In genomic region chr16:28951410-28951943, GRCh38 we compare ENCODE assay signal across 8 cellular contexts. TPM values are rescaled to one million over a fixed set of nuclear protein-coding genes. Genes with fewer than 3 reads are reported as not detected.
DNase-seq lines count a peak whose midpoint lies in the region; ATAC-seq and TF ChIP-seq lines count a peak whose summit lies in the region.

No MANE protein-coding gene starts in this region.

- H3K27ac ChIP-seq in HCT116 (ENCODE audit: low read depth, low read length) (peak overlapping the region; percentile 72), stomach smooth muscle (ENCODE audit: low read length) (peak overlapping the region; percentile 55)

- intact Hi-C loops in HCT116 (cut with micrococcal nuclease): no loop called here

- H3K4me3 ChIP-seq in HCT116 (replicated peaks in 1 of 2; ENCODE audit: low read depth in 1 of 2, low read length in 2 of 2) (peak overlapping the region; percentile 85 to 94), iPS-15b (ENCODE audit: low read depth, low read length) (peak overlapping the region; percentile 85), stomach smooth muscle (ENCODE audit: low read length in 2 of 2) (peak overlapping the region; percentile 63 to 80)

- no peaks in the 10 kb centered on the region for H3K9me2 ChIP-seq in HCT116 (ENCODE audit: insufficient read depth)

- peaks cover 23 to 29% of the 10 kb centered on the region in 2 experiments; a peak in 3 of 4 replicates for H3K36me3 ChIP-seq in HCT116 (ENCODE audit: control insufficient read depth in 1 of 2, insufficient read depth in 2 of 2, low read length in 2 of 2)
- peaks cover 27% of the 10 kb centered on the region for H3K36me3 ChIP-seq in iPS-15b (ENCODE audit: control insufficient read depth, insufficient read depth, low read length)
- H3K36me3 ChIP-seq in stomach smooth muscle (ENCODE audit: control insufficient read depth in 2 of 2, insufficient read depth in 2 of 2, low read length in 2 of 2): peaks cover 17 to 24% of the 10 kb centered on the region in 2 donors

- H3K36me3 Mint-ChIP-seq in activated CD4-positive, alpha-beta memory T cell treated with anti-CD3 and anti-CD28 coated beads, Interleukin-2, amount 10 ng/mL, durations not matched to agents 7 days and 5 days (ENCODE audit: low read depth): peaks cover 46% of the 10 kb centered on the region

- H3K9me3 ChIP-seq in HCT116 (ENCODE audit: control insufficient read depth in 1 of 2, insufficient read depth in 1 of 2, low read depth in 1 of 2, low read length in 2 of 2) (no peaks in the 10 kb centered on the region), iPS-15b (ENCODE audit: control insufficient read depth, insufficient read depth, low read length) (no peaks in the 10 kb centered on the region), stomach smooth muscle (ENCODE audit: control insufficient read depth in 2 of 2, low read length in 2 of 2) (no peaks in the 10 kb centered on the region)

- CTCF ChIA-PET in HCT116 (lab: Charles Lee): no interaction called here
- CTCF ChIA-PET in activated CD4-positive, alpha-beta memory T cell treated with anti-CD3 and anti-CD28 coated beads, Interleukin-2, amount 10 ng/mL, durations not matched to agents 7 days and 5 days (lab: Charles Lee): no interaction called here

- H3K27ac Mint-ChIP-seq in activated CD4-positive, alpha-beta memory T cell treated with anti-CD3 and anti-CD28 coated beads, Interleukin-2, amount 10 ng/mL, durations not matched to agents 7 days and 5 days: peak overlapping the region; percentile 81

- H2AFZ ChIP-seq in HCT116 (ENCODE audit: low read depth, low read length, poor library complexity, severe bottlenecking): no peak overlapping the region

- H3K79me2 ChIP-seq in HCT116 (ENCODE audit: insufficient read depth, low read length): peaks cover 34% of the 10 kb centered on the region

- H3K4me1 Mint-ChIP-seq in activated CD4-positive, alpha-beta memory T cell treated with anti-CD3 and anti-CD28 coated beads, Interleukin-2, amount 10 ng/mL, durations not matched to agents 7 days and 5 days: peaks cover 37% of the 10 kb centered on the region

- POLR2A ChIA-PET in HCT116 (lab: Charles Lee): no interaction called here
- POLR2A ChIA-PET in activated CD4-positive, alpha-beta memory T cell treated with anti-CD3 and anti-CD28 coated beads, Interleukin-2, amount 10 ng/mL, durations not matched to agents 7 days and 5 days (lab: Charles Lee): interaction anchor here (0.9 to 2.9 kb wide), 5 partner anchors 12 to 119 kb away, joined by 3 to 20 read pairs (median 5); partner anchors contain the start of genes RABEP2, SH2B1 and SPNS1

- H3K9ac ChIP-seq in HCT116 (ENCODE audit: low read length): peak overlapping the region; percentile 97
- peak overlapping the region; percentile 81 for H3K9ac ChIP-seq in iPS-15b (ENCODE audit: low read depth, low read length)
- H3K9ac ChIP-seq in stomach smooth muscle (ENCODE audit: low read length in 2 of 2): peak overlapping the region; percentile 69 to 74

- H3K4me3 Mint-ChIP-seq in activated CD4-positive, alpha-beta memory T cell treated with anti-CD3 and anti-CD28 coated beads, Interleukin-2, amount 10 ng/mL, durations not matched to agents 7 days and 5 days: peak overlapping the region; percentile 88

- H3K27me3 Mint-ChIP-seq in activated CD4-positive, alpha-beta memory T cell treated with anti-CD3 and anti-CD28 coated beads, Interleukin-2, amount 10 ng/mL, durations not matched to agents 7 days and 5 days: no peaks in the 10 kb centered on the region

- RAD21 ChIA-PET in HCT116 (lab: Charles Lee; ENCODE audit: low non-redundant PET in 1 of 2, low total read pairs in 2 of 2, uncharacterized antibody in 2 of 2, unreplicated experiment in 2 of 2): no interaction called here

- in situ Hi-C loops in ACHN (cut with HindIII; ENCODE audit: low pct_ligation_motif_present, low pct_unique_long_range_greater_than_20kb, low sequenced_read_pairs): no loop called here

- H3K27me3 ChIP-seq in HCT116 (ENCODE audit: insufficient read depth, low read length) (no peaks in the 10 kb centered on the region), iPS-15b (ENCODE audit: control insufficient read depth, insufficient read depth, low read length) (no peaks in the 10 kb centered on the region), stomach smooth muscle (ENCODE audit: control insufficient read depth in 1 of 2, insufficient read depth in 2 of 2, low read length in 2 of 2) (no peaks in the 10 kb centered on the region)

- ATAC-seq in HCT116: peak; percentile 25; the same call in 1 of the 2 replicates
- ATAC-seq in HG03135 (IDR thresholded peaks at IDR 0.05; ENCODE audit: unreplicated experiment): no peak

- H3K4me1 ChIP-seq in HCT116 (ENCODE audit: control insufficient read depth in 1 of 2, insufficient read depth in 2 of 2, low read length in 2 of 2) (peaks cover 3 to 28% of the 10 kb centered on the region in 2 experiments; a peak in 3 of 4 replicates), iPS-15b (ENCODE audit: control insufficient read depth, insufficient read depth, low read length) (peaks cover 5% of the 10 kb centered on the region), stomach smooth muscle (ENCODE audit: control insufficient read depth, insufficient read depth, low read length) (peaks cover 10% of the 10 kb centered on the region)

- H3K9me3 Mint-ChIP-seq in activated CD4-positive, alpha-beta memory T cell treated with anti-CD3 and anti-CD28 coated beads, Interleukin-2, amount 10 ng/mL, durations not matched to agents 7 days and 5 days: no peaks in the 10 kb centered on the region

- TF ChIP-seq CTCF in HCT116 (IDR thresholded peaks at IDR 0.05 in 2 of 3, conservative IDR thresholded peaks at IDR 0.05 in 1 of 3; ENCODE audit: borderline replicate concordance in 1 of 3, insufficient read depth in 1 of 3, low read depth in 2 of 3, low read length in 2 of 3): no peak

- H3K4me2 ChIP-seq in HCT116 (ENCODE audit: low read length): peak overlapping the region; percentile 78

- peak; percentile 35 for DNase-seq in ACHN
- no peak for DNase-seq in HCT116 (ENCODE audit: low read depth, low spot score)
- DNase-seq in activated CD4-positive, alpha-beta memory T cell treated with anti-CD3 and anti-CD28 coated beads, Interleukin-2, amount 10 ng/mL, durations not matched to agents 7 days and 5 days: no peak
- DNase-seq in COLO668 (lab: John Stamatoyannopoulos, UW; ENCODE audit: unreplicated experiment): no peak
- no peak for DNase-seq in DMS53 (lab: John Stamatoyannopoulos, UW)

- TF ChIP-seq RAD21 in HCT116 (IDR thresholded peaks at IDR 0.05; ENCODE audit: low read depth): no peak

- no TSS peak for BruUV-seq in HCT116 (replicated peaks; lab: Mats Ljungman, UMichigan)

- no peak for TF ChIP-seq POLR2A in HCT116 (IDR thresholded peaks at IDR 0.05; ENCODE audit: borderline replicate concordance, extremely low read depth, insufficient read depth, insufficient read length)

- H4K20me1 ChIP-seq in HCT116 (ENCODE audit: insufficient read depth): no peaks in the 10 kb centered on the region

TF ChIP-seq in HCT116, 20 proteins besides CTCF, POLR2A, EP300 and RAD21 (continues in another document):
- TF ChIP-seq, protein P1, sequence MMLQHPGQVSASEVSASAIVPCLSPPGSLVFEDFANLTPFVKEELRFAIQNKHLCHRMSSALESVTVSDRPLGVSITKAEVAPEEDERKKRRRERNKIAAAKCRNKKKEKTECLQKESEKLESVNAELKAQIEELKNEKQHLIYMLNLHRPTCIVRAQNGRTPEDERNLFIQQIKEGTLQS (IDR thresholded peaks at IDR 0.05): no peak
- TF ChIP-seq ELF1 (IDR thresholded peaks at IDR 0.05; ENCODE audit: borderline replicate concordance, low read depth): no peak
- TF ChIP-seq ZBTB33 (IDR thresholded peaks at IDR 0.05; ENCODE audit: extremely low read depth, insufficient replicate concordance, low read length): no peak
- TF ChIP-seq CBX3 (IDR thresholded peaks at IDR 0.05; ENCODE audit: low read depth): no peak
- TF ChIP-seq MAX (IDR thresholded peaks at IDR 0.05): no peak
- TF ChIP-seq CEBPB (IDR thresholded peaks at IDR 0.05; ENCODE audit: low read depth): no peak
- no peak for TF ChIP-seq ZFX (IDR thresholded peaks at IDR 0.05)
- no peak for TF ChIP-seq JUND (IDR thresholded peaks at IDR 0.05)

RNA-seq across cellular contexts. Expression of gene NFATC2IP, which starts 0.7 kb away (rescaled TPM):
- total RNA-seq in HCT116 (2021; ENCODE audit: unreplicated experiment): 41.4 TPM
- 30.4 and 34.6 TPM in 2 replicates for polyA plus RNA-seq in HCT116 (2012)
- 10 to 100 TPM; 96.7 TPM for total RNA-seq in activated CD4-positive, alpha-beta memory T cell treated with anti-CD3 and anti-CD28 coated beads, Interleukin-2, amount 10 ng/mL, durations not matched to agents 7 days and 5 days

RNA-seq across cellular contexts. Expression of gene CD19, which starts 19.7 kb away (rescaled TPM):
- total RNA-seq in HCT116 (2021; ENCODE audit: unreplicated experiment): 0.27 TPM
- polyA plus RNA-seq in HCT116 (2012): 0.05 and 0.09 TPM in 2 replicates
- not detected for total RNA-seq in activated CD4-positive, alpha-beta memory T cell treated with anti-CD3 and anti-CD28 coated beads, Interleukin-2, amount 10 ng/mL, durations not matched to agents 7 days and 5 days

RNA-seq across cellular contexts. Expression of gene SPNS1, which starts 23.1 kb away (rescaled TPM):
- 32.3 TPM for total RNA-seq in HCT116 (2021; ENCODE audit: unreplicated experiment)
- polyA plus RNA-seq in HCT116 (2012): 16.7 and 23.2 TPM in 2 replicates
- total RNA-seq in activated CD4-positive, alpha-beta memory T cell treated with anti-CD3 and anti-CD28 coated beads, Interleukin-2, amount 10 ng/mL, durations not matched to agents 7 days and 5 days: 10 to 100 TPM; 20.6 to 24.7 TPM

RNA-seq across cellular contexts. Expression of gene RABEP2, which starts 26.4 kb away (rescaled TPM):
- 13.4 TPM for total RNA-seq in HCT116 (2021; ENCODE audit: unreplicated experiment)
- polyA plus RNA-seq in HCT116 (2012): 8.6 and 10.0 TPM in 2 replicates
- 10 to 100 TPM; 15.7 to 16.5 TPM for total RNA-seq in activated CD4-positive, alpha-beta memory T cell treated with anti-CD3 and anti-CD28 coated beads, Interleukin-2, amount 10 ng/mL, durations not matched to agents 7 days and 5 days

RNA-seq across cellular contexts. Expression of gene LAT, which starts 33.4 kb away (rescaled TPM):
- 3.3 TPM for total RNA-seq in HCT116 (2021; ENCODE audit: unreplicated experiment)
- polyA plus RNA-seq in HCT116 (2012): 2.0 and 3.0 TPM in 2 replicates
- 100 to 1,000 TPM; 333 to 341 TPM for total RNA-seq in activated CD4-positive, alpha-beta memory T cell treated with anti-CD3 and anti-CD28 coated beads, Interleukin-2, amount 10 ng/mL, durations not matched to agents 7 days and 5 days
